Comparison of ENCODE assay signal across 8 cellular contexts in genomic region chr2:12720752-12721151, GRCh38. TPM values are rescaled to one million over a fixed set of nuclear protein-coding genes. Genes with fewer than 3 reads are reported as not detected.
DNase-seq lines count a peak whose midpoint lies in the region; TF ChIP-seq lines count a peak whose summit lies in the region.

No MANE protein-coding gene starts in this region.

- peaks cover 6% of the 10 kb centered on the region for H3F3A ChIP-seq in neural cell (ENCODE audit: insufficient read depth, low read length, poor library complexity, severe bottlenecking)

- no peak overlapping the region for H2AFZ ChIP-seq in neural cell (ENCODE audit: low read depth, low read length)

- H3K27me3 ChIP-seq in HUES6 (ENCODE audit: control insufficient read depth, insufficient read depth, low read length), result no peaks in the 10 kb centered on the region; the same call in 1 of the 2 replicates
- no peaks in the 10 kb centered on the region for H3K27me3 ChIP-seq in neural cell (ENCODE audit: insufficient read depth, low read depth, low read length)

- peak overlapping the region; percentile 92 for H3K4me2 ChIP-seq in neural cell (ENCODE audit: low read length)

- no peaks in the 10 kb centered on the region for H3K9me2 ChIP-seq in neural cell (ENCODE audit: insufficient read depth, low read length)

- H3K4me3 ChIP-seq in AG10803 (ENCODE audit: low read length), result peak overlapping the region; percentile 91
- H3K4me3 ChIP-seq in HUES6 (ENCODE audit: low read depth, low read length), result peak overlapping the region; percentile 84; the same call in 1 of the 2 replicates
- H3K4me3 ChIP-seq in choroid plexus epithelial cell (ENCODE audit: low read depth, low read length), result peak overlapping the region; percentile 92
- peak overlapping the region; percentile 95 for H3K4me3 ChIP-seq in neural cell (ENCODE audit: low read length)

- H3K27ac ChIP-seq in HUES6 (ENCODE audit: low read depth, low read length) (no peak overlapping the region), neural cell (ENCODE audit: low read length) (peak overlapping the region; percentile 93)

- no peaks in the 10 kb centered on the region for H4K20me1 ChIP-seq in neural cell (ENCODE audit: insufficient read depth)

- peaks cover 25% of the 10 kb centered on the region for H3K4me1 ChIP-seq in HUES6 (ENCODE audit: control insufficient read depth, insufficient read depth, low read length)

- no peak for DNase-seq in AG10803 (ENCODE audit: low read depth)
- no peak for DNase-seq in choroid plexus epithelial cell (ENCODE audit: low read depth)
- DNase-seq in midbrain (lab: John Stamatoyannopoulos, UW), result no peak
- DNase-seq in NCI-H524 treated with DMSO at 0.1 percent for 48 hours (lab: John Stamatoyannopoulos, UW), result no peak
- no peak for DNase-seq in D341Med (ENCODE audit: low spot score)
- no peak for DNase-seq in mesenteric fat pad (ENCODE audit: low spot score)

- H3K9ac ChIP-seq in HUES6 (ENCODE audit: low read length), result no peak overlapping the region
- H3K9ac ChIP-seq in neural cell (ENCODE audit: low read length), result peak overlapping the region; percentile 93

- no peak for TF ChIP-seq CTCF in AG10803 (conservative IDR thresholded peaks at IDR 0.05; ENCODE audit: low read length)
- TF ChIP-seq CTCF in choroid plexus epithelial cell (conservative IDR thresholded peaks at IDR 0.05; ENCODE audit: low read depth, low read length), result no peak
- TF ChIP-seq CTCF in neural cell (IDR thresholded peaks at IDR 0.05; ENCODE audit: poor library complexity, severe bottlenecking), result no peak

- TF ChIP-seq RAD21 in neural cell (conservative IDR thresholded peaks at IDR 0.05), result no peak

- H3K79me2 ChIP-seq in neural cell (replicated peaks; ENCODE audit: insufficient read depth, low read length), result peaks cover 85% of the 10 kb centered on the region

- peaks cover 39% of the 10 kb centered on the region for H3K36me3 ChIP-seq in HUES6 (ENCODE audit: control insufficient read depth, insufficient read depth, low read length)
- H3K36me3 ChIP-seq in neural cell (ENCODE audit: insufficient read depth, low read length), result peaks cover 13% of the 10 kb centered on the region

- H3K9me3 ChIP-seq in HUES6 (ENCODE audit: control insufficient read depth, insufficient read depth, low read depth, low read length) (no peaks in the 10 kb centered on the region), neural cell (ENCODE audit: low read length) (no peaks in the 10 kb centered on the region)

- no peak for TF ChIP-seq EP300 in neural cell (conservative IDR thresholded peaks at IDR 0.05; ENCODE audit: poor library complexity, severe bottlenecking)

TF ChIP-seq in neural cell, 6 proteins besides CTCF, POLR2A, EP300 and RAD21:
- TF ChIP-seq REST (IDR thresholded peaks at IDR 0.05; ENCODE audit: borderline replicate concordance), result no peak
- no peak for TF ChIP-seq TAF1 (IDR thresholded peaks at IDR 0.05; ENCODE audit: low read depth)
- no peak for TF ChIP-seq SMC3 (conservative IDR thresholded peaks at IDR 0.05; ENCODE audit: poor library complexity)
- TF ChIP-seq POLR2AphosphoS5 (IDR thresholded peaks at IDR 0.05), result no peak
- no peak for TF ChIP-seq EZH2 (IDR thresholded peaks at IDR 0.05; ENCODE audit: borderline replicate concordance, insufficient read depth, low read length, poor library complexity, severe bottlenecking)
- TF ChIP-seq MXI1 (conservative IDR thresholded peaks at IDR 0.05; ENCODE audit: poor library complexity, severe bottlenecking), result no peak
TF ChIP-seq in neural cell: peak in this region for 0.

RNA-seq across cellular contexts. Expression of gene TRIB2, which starts 4.0 kb away (rescaled TPM):
- 101 and 123 TPM in 2 replicates for polyA plus RNA-seq in neural cell
- polyA minus RNA-seq in neural cell, result 179 and 197 TPM in 2 replicates
- 43.8 TPM for total RNA-seq in mesenteric fat pad
